9 cellular contexts compared by ENCODE assay signal in the genomic region with DNA sequence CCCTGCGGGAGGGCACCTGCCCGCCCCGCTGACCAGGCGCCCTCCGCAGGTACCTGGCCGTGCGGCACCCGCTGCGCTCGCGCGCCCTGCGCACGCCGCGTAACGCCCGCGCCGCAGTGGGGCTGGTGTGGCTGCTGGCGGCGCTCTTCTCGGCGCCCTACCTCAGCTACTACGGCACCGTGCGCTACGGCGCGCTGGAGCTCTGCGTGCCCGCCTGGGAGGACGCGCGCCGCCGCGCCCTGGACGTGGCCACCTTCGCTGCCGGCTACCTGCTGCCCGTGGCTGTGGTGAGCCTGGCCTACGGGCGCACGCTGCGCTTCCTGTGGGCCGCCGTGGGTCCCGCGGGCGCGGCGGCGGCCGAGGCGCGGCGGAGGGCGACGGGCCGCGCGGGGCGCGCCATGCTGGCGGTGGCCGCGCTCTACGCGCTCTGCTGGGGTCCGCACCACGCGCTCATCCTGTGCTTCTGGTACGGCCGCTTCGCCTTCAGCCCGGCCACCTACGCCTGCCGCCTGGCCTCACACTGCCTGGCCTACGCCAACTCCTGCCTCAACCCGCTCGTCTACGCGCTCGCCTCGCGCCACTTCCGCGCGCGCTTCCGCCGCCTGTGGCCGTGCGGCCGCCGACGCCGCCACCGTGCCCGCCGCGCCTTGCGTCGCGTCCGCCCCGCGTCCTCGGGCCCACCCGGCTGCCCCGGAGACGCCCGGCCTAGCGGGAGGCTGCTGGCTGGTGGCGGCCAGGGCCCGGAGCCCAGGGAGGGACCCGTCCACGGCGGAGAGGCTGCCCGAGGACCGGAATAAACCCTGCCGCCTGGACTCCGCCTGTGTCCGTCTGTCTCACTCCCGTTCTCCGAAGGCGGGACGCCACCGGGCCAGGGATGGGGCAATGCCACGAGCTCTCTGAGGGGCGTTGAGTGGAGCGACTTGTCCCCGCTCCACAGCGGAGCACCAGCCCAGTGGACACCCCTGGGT. TPM values are rescaled to one million over a fixed set of nuclear protein-coding genes. Genes with fewer than 3 reads are reported as not detected.
DNase-seq lines count a peak whose midpoint lies in the region; ATAC-seq and TF ChIP-seq lines count a peak whose summit lies in the region.
"Had no signal": no experiment of that assay in that cellular context is flagged by ENCODE, and none has a peak within 500 bp of the region (broad histone marks: within the 10 kb centered on the region; RNA-seq: fewer than 3 reads in every experiment).

No MANE protein-coding gene starts in this region.

- H3K36me3 Mint-ChIP-seq in IgD-negative memory B cell: peaks cover 8% of the 10 kb centered on the region
- peaks cover 23% of the 10 kb centered on the region for H3K36me3 Mint-ChIP-seq in dendritic cell treated with granulocyte-macrophage colony-stimulating factor and Interleukin-4, amounts not matched to agents 40 ng/mL and 50 ng/mL, for 4 days (ENCODE audit: low read depth)

- peak overlapping the region in 3 of 4 donors; percentile 27 to 71 (median 70) for H3K4me3 Mint-ChIP-seq in IgD-negative memory B cell
- peak overlapping the region; percentile 61 for H3K4me3 Mint-ChIP-seq in dendritic cell treated with granulocyte-macrophage colony-stimulating factor and Interleukin-4, amounts not matched to agents 40 ng/mL and 50 ng/mL, for 4 days

- no peaks in the 10 kb centered on the region for H4K20me1 ChIP-seq in PC-9 (ENCODE audit: insufficient read depth)

- no peak overlapping the region for H3K4me3 ChIP-seq in mucosa of descending colon
- H3K4me3 ChIP-seq in PC-9: no peak overlapping the region

- H3F3A ChIP-seq in PC-9 (ENCODE audit: insufficient read depth, low read depth): peaks cover 30% of the 10 kb centered on the region

- ATAC-seq in mucosa of descending colon (peak; percentile 81), HG03521 (IDR thresholded peaks at IDR 0.05; ENCODE audit: unreplicated experiment) (no peak)

- H3K9me3 Mint-ChIP-seq in IgD-negative memory B cell: no peaks in the 10 kb centered on the region
- H3K9me3 Mint-ChIP-seq in dendritic cell treated with granulocyte-macrophage colony-stimulating factor and Interleukin-4, amounts not matched to agents 40 ng/mL and 50 ng/mL, for 4 days: no peaks in the 10 kb centered on the region

- H3K36me3 ChIP-seq in mucosa of descending colon (ENCODE audit: low read depth) (no peaks in the 10 kb centered on the region), PC-9 (ENCODE audit: low read depth) (no peaks in the 10 kb centered on the region)

- H3K4me1 ChIP-seq in mucosa of descending colon (ENCODE audit: low read depth): peaks cover 2% of the 10 kb centered on the region
- H3K4me1 ChIP-seq in PC-9 (replicated peaks; ENCODE audit: insufficient read depth): no peaks in the 10 kb centered on the region

- no peak overlapping the region for H3K27ac Mint-ChIP-seq in IgD-negative memory B cell
- H3K27ac Mint-ChIP-seq in dendritic cell treated with granulocyte-macrophage colony-stimulating factor and Interleukin-4, amounts not matched to agents 40 ng/mL and 50 ng/mL, for 4 days: no peak overlapping the region

- peak; percentile 47 for DNase-seq in AG20443 (ENCODE audit: low spot score)
- DNase-seq in mucosa of descending colon: peak in 1 of 3 donors; percentile 67
- DNase-seq in PC-9: no peak
- DNase-seq in DMS153 treated with DMSO at 0.1 percent for 48 hours (lab: John Stamatoyannopoulos, UW; ENCODE audit: unreplicated experiment): no peak
- no peak for DNase-seq in HEK293T (ENCODE audit: extremely low spot score)

- no peaks in the 10 kb centered on the region for H3K79me2 ChIP-seq in PC-9 (ENCODE audit: low read depth)

- CTCF ChIA-PET in PC-9 (lab: Charles Lee): interaction anchor here (0.7 kb wide), 1 partner anchor 18 kb away, joined by 11 read pairs; no protein-coding TSS in a partner anchor
- CTCF ChIA-PET in HEK293T (lab: Yijun Ruan, JAX): interaction anchor here (0.8 kb wide), 1 partner anchor 38 kb away, joined by 6 read pairs; no protein-coding TSS in a partner anchor

- H3K9me2 ChIP-seq in PC-9 (ENCODE audit: insufficient read depth): no peaks in the 10 kb centered on the region

- no peak overlapping the region for H3K4me2 ChIP-seq in PC-9

- BruUV-seq in PC-9 (replicated peaks; lab: Mats Ljungman, UMichigan): no TSS peak

- no peaks in the 10 kb centered on the region for H3K9me3 ChIP-seq in mucosa of descending colon
- H3K9me3 ChIP-seq in PC-9 (ENCODE audit: insufficient read depth, low read depth): no peaks in the 10 kb centered on the region

- no peak overlapping the region for H3K27ac ChIP-seq in PC-9

- H3K4me1 Mint-ChIP-seq in IgD-negative memory B cell: peaks cover 0 to 2% (median 1%) of the 10 kb centered on the region in 3 donors
- H3K4me1 Mint-ChIP-seq in dendritic cell treated with granulocyte-macrophage colony-stimulating factor and Interleukin-4, amounts not matched to agents 40 ng/mL and 50 ng/mL, for 4 days (ENCODE audit: low read depth): peaks cover 6% of the 10 kb centered on the region

- POLR2A ChIA-PET in PC-9 (lab: Charles Lee; ENCODE audit: unreplicated experiment): interaction anchor here (0.6 to 0.7 kb wide), 3 partner anchors 43 to 227 kb away, joined by 6 to 28 read pairs (median 17); no protein-coding TSS in a partner anchor
- POLR2A ChIA-PET in HEK293T (lab: Yijun Ruan, JAX): no interaction called here

- H3K27me3 Mint-ChIP-seq in IgD-negative memory B cell: peaks cover 11% of the 10 kb centered on the region
- peaks cover 41% of the 10 kb centered on the region for H3K27me3 Mint-ChIP-seq in dendritic cell treated with granulocyte-macrophage colony-stimulating factor and Interleukin-4, amounts not matched to agents 40 ng/mL and 50 ng/mL, for 4 days

- no peak for TF ChIP-seq CTCF in mucosa of descending colon (IDR thresholded peaks at IDR 0.05)
- TF ChIP-seq CTCF in PC-9 (conservative IDR thresholded peaks at IDR 0.05): no peak

- no peaks in the 10 kb centered on the region for H3K27me3 ChIP-seq in PC-9 (ENCODE audit: insufficient read depth, low read depth)

- intact Hi-C loops in dendritic cell treated with granulocyte-macrophage colony-stimulating factor and Interleukin-4, amounts not matched to agents 40 ng/mL and 50 ng/mL, for 4 days (cut with micrococcal nuclease): no loop called here
- intact Hi-C loops in mucosa of descending colon (cut with DNase I, micrococcal nuclease): no loop called here
- intact Hi-C loops in PC-9 (cut with micrococcal nuclease; ENCODE audit: unreplicated experiment): no loop called here

- no peak overlapping the region for H2AFZ ChIP-seq in PC-9

TF ChIP-seq in HEK293T, 16 proteins besides CTCF, POLR2A, EP300 and RAD21:
- TF ChIP-seq ARNT (IDR thresholded peaks at IDR 0.05): no peak
- no peak for TF ChIP-seq ZNF384 (IDR thresholded peaks at IDR 0.05)
- TF ChIP-seq NFRKB (IDR thresholded peaks at IDR 0.05): no peak
- no peak for TF ChIP-seq FOXA1 (IDR thresholded peaks at IDR 0.05)
- TF ChIP-seq, protein P1, sequence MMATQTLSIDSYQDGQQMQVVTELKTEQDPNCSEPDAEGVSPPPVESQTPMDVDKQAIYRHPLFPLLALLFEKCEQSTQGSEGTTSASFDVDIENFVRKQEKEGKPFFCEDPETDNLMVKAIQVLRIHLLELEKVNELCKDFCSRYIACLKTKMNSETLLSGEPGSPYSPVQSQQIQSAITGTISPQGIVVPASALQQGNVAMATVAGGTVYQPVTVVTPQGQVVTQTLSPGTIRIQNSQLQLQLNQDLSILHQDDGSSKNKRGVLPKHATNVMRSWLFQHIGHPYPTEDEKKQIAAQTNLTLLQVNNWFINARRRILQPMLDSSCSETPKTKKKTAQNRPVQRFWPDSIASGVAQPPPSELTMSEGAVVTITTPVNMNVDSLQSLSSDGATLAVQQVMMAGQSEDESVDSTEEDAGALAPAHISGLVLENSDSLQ (IDR thresholded peaks at IDR 0.05): no peak
- no peak for TF ChIP-seq ELF4 (IDR thresholded peaks at IDR 0.05)
- no peak for TF ChIP-seq FOXK2 (IDR thresholded peaks at IDR 0.05)
- TF ChIP-seq CTBP1 (IDR thresholded peaks at IDR 0.05; ENCODE audit: borderline replicate concordance): no peak
- no peak for TF ChIP-seq TARDBP (IDR thresholded peaks at IDR 0.05)
- no peak for TF ChIP-seq BHLHE40 (IDR thresholded peaks at IDR 0.05; ENCODE audit: borderline replicate concordance)
- no peak for TF ChIP-seq SP1 (IDR thresholded peaks at IDR 0.05)
- no peak for TF ChIP-seq LEF1 (IDR thresholded peaks at IDR 0.05; ENCODE audit: borderline replicate concordance)
- no peak for TF ChIP-seq FOXM1 (IDR thresholded peaks at IDR 0.05; ENCODE audit: borderline replicate concordance)
- no peak for TF ChIP-seq SUZ12 (IDR thresholded peaks at IDR 0.05)
- TF ChIP-seq L3MBTL2 (conservative IDR thresholded peaks at IDR 0.05): no peak

RNA-seq across cellular contexts. Expression of a gene that starts 1.8 kb away (rescaled TPM):
- not detected for polyA plus RNA-seq in IgD-negative memory B cell
- not detected for total RNA-seq in mucosa of descending colon
- total RNA-seq in PC-9 (2021): 0.31 and 0.45 TPM in 2 replicates
- total RNA-seq: LHCN-M2 had no signal

RNA-seq across cellular contexts. Expression of a gene that starts 17.2 kb away (rescaled TPM):
- 0.51 TPM for polyA plus RNA-seq in IgD-negative memory B cell
- total RNA-seq in mucosa of descending colon (10 to 100 TPM in 2 of 3 donors, 1 to 10 TPM in 1; 9.2 to 15.6 (median 13.6) TPM), PC-9 (2021) (32.3 and 37.7 TPM in 2 replicates)

RNA-seq across cellular contexts. Expression of a gene that starts 19.2 kb away (rescaled TPM):
- 11.3 TPM for polyA plus RNA-seq in IgD-negative memory B cell
- total RNA-seq in mucosa of descending colon: 10 to 100 TPM; 18.2 to 36.7 (median 28.1) TPM
- total RNA-seq in PC-9 (2021): 32.3 and 33.6 TPM in 2 replicates

RNA-seq across cellular contexts. Expression of a gene that starts 24.3 kb away (rescaled TPM):
- 344 TPM for polyA plus RNA-seq in IgD-negative memory B cell
- total RNA-seq in mucosa of descending colon (100 to 1,000 TPM; 365 to 477 (median 414) TPM), PC-9 (2021) (566 and 582 TPM in 2 replicates)
